Comparison of ENCODE assay signal across 9 cellular contexts in genomic region chr2:105822186-105822585, GRCh38.
DNase-seq lines count a peak whose midpoint lies in the region; ATAC-seq and TF ChIP-seq lines count a peak whose summit lies in the region.
"Had no signal": no experiment of that assay in that cellular context is flagged by ENCODE, and none has a peak within 500 bp of the region (broad histone marks: within the 10 kb centered on the region; RNA-seq: fewer than 3 reads in every experiment).

No MANE protein-coding gene starts in this region.

- peaks cover 0 to 9% of the 10 kb centered on the region in 2 experiments for H3K36me3 ChIP-seq in SK-N-SH (replicated peaks in 1 of 2; ENCODE audit: control insufficient read depth in 1 of 2, insufficient read depth in 2 of 2, low read length in 1 of 2)

- peaks cover 0 to 6% of the 10 kb centered on the region in 2 experiments; a peak in 1 of 4 replicates for H3K4me1 ChIP-seq in SK-N-SH (ENCODE audit: control insufficient read depth in 1 of 2, insufficient read depth in 2 of 2, low read depth in 1 of 2, low read length in 1 of 2)

- peak; percentile 73 for ATAC-seq in CD4-positive, alpha-beta T cell (ENCODE audit: poor library complexity)
- ATAC-seq in GM19043 (IDR thresholded peaks at IDR 0.05; ENCODE audit: low read depth, unreplicated experiment) (peak; percentile 81), HG03103 (IDR thresholded peaks at IDR 0.05; ENCODE audit: low read depth, unreplicated experiment) (peak; percentile 82), GM21367 (IDR thresholded peaks at IDR 0.05; ENCODE audit: unreplicated experiment) (no peak), Right ventricle myocardium superior (ENCODE audit: poor library complexity) (no peak)
- ATAC-seq in activated naive CD8-positive, alpha-beta T cell treated with anti-CD3 and anti-CD28 coated beads, Interleukin-2, amount 50 U/mL, for 24 hours, result peak; percentile 84

- peaks cover 6% of the 10 kb centered on the region for H3K9me3 Mint-ChIP-seq in CD4-positive, alpha-beta T cell
- peaks cover 7% of the 10 kb centered on the region for H3K9me3 Mint-ChIP-seq in activated naive CD8-positive, alpha-beta T cell treated with anti-CD3 and anti-CD28 coated beads, Interleukin-2, amount 50 U/mL, for 24 hours

- WGBS in SK-N-SH (ENCODE audit: low lambda C conversion rate), result 87% methylated on average over 7 of the region's 7 CpGs

- H3K4me2 ChIP-seq in SK-N-SH, result no peak overlapping the region

- H3K9me3 ChIP-seq in CD4-positive, alpha-beta T cell (ENCODE audit: control insufficient read depth, low read length), result no peaks in the 10 kb centered on the region
- no peaks in the 10 kb centered on the region for H3K9me3 ChIP-seq in SK-N-SH
- H3K9me3 ChIP-seq: lower lobe of right lung had no signal

- CTCF ChIA-PET in CD4-positive, alpha-beta T cell (lab: Charles Lee), result interaction anchor here (0.9 to 1.3 kb wide), 3 partner anchors 13 to 40 kb away, joined by 3 to 5 read pairs (median 3); no protein-coding TSS in a partner anchor
- CTCF ChIA-PET in SK-N-SH (lab: Yijun Ruan, JAX), result interaction anchor here (1.2 kb wide), 1 partner anchor 32 kb away, joined by 3 read pairs; no protein-coding TSS in a partner anchor

- TF ChIP-seq EP300 in SK-N-SH (IDR thresholded peaks at IDR 0.05; ENCODE audit: borderline replicate concordance in 1 of 2, low read depth in 1 of 2, low read length in 1 of 2), result no peak

- H3K27ac Mint-ChIP-seq in CD4-positive, alpha-beta T cell, result peak overlapping the region; percentile 81
- H3K27ac Mint-ChIP-seq in activated naive CD8-positive, alpha-beta T cell treated with anti-CD3 and anti-CD28 coated beads, Interleukin-2, amount 50 U/mL, for 24 hours, result peak overlapping the region; percentile 77

- H3K9ac ChIP-seq in SK-N-SH, result no peak overlapping the region

- no peaks in the 10 kb centered on the region for H3F3A ChIP-seq in SK-N-SH (replicated peaks; ENCODE audit: insufficient read depth)

- TF ChIP-seq RAD21 in SK-N-SH (IDR thresholded peaks at IDR 0.05; ENCODE audit: low read length), result no peak

- no peak overlapping the region for H2AFZ ChIP-seq in SK-N-SH (ENCODE audit: low read depth)

- H4K20me1 ChIP-seq in SK-N-SH (ENCODE audit: insufficient read depth), result peaks cover 10% of the 10 kb centered on the region; the same call in 1 of the 2 replicates

- POLR2A ChIA-PET in CD4-positive, alpha-beta T cell (lab: Charles Lee), result interaction anchor here (0.6 to 2.4 kb wide), 10 partner anchors 10 to 156 kb away, joined by 3 to 9 read pairs (median 4); no protein-coding TSS in a partner anchor
- POLR2A ChIA-PET in SK-N-SH (lab: Yijun Ruan, JAX), result no interaction called here

- H3K27me3 Mint-ChIP-seq in CD4-positive, alpha-beta T cell, result no peaks in the 10 kb centered on the region
- H3K27me3 Mint-ChIP-seq in activated naive CD8-positive, alpha-beta T cell treated with anti-CD3 and anti-CD28 coated beads, Interleukin-2, amount 50 U/mL, for 24 hours, result no peaks in the 10 kb centered on the region

- H3K36me3 Mint-ChIP-seq in CD4-positive, alpha-beta T cell (ENCODE audit: low read depth), result peaks cover 94% of the 10 kb centered on the region
- peaks cover 82% of the 10 kb centered on the region for H3K36me3 Mint-ChIP-seq in activated naive CD8-positive, alpha-beta T cell treated with anti-CD3 and anti-CD28 coated beads, Interleukin-2, amount 50 U/mL, for 24 hours (ENCODE audit: low read depth)

- peak overlapping the region; percentile 1 for H3K27ac ChIP-seq in CD4-positive, alpha-beta T cell (ENCODE audit: low read depth, low read length)
- no peak overlapping the region for H3K27ac ChIP-seq in SK-N-SH (ENCODE audit: low read depth in 2 of 2, low read length in 1 of 2)
- H3K27ac ChIP-seq: lower lobe of right lung had no signal

- no peak overlapping the region for H3K4me3 ChIP-seq in SK-N-SH (ENCODE audit: low read depth in 2 of 2, low read length in 1 of 2)
- H3K4me3 ChIP-seq: lower lobe of right lung had no signal

- peaks cover 77% of the 10 kb centered on the region for H3K4me1 Mint-ChIP-seq in CD4-positive, alpha-beta T cell (ENCODE audit: low read depth)
- H3K4me1 Mint-ChIP-seq in activated naive CD8-positive, alpha-beta T cell treated with anti-CD3 and anti-CD28 coated beads, Interleukin-2, amount 50 U/mL, for 24 hours, result peaks cover 86% of the 10 kb centered on the region

- no peaks in the 10 kb centered on the region for H3K27me3 ChIP-seq in CD4-positive, alpha-beta T cell (ENCODE audit: control insufficient read depth, insufficient read depth, low read length)
- no peaks in the 10 kb centered on the region for H3K27me3 ChIP-seq in SK-N-SH (ENCODE audit: insufficient read depth)

- peak in 1 of 10 experiments; percentile 13 for DNase-seq in CD4-positive, alpha-beta T cell
- peak; percentile 39 for DNase-seq in activated naive CD8-positive, alpha-beta T cell treated with anti-CD3 and anti-CD28 coated beads, Interleukin-2, amount 50 U/mL, for 24 hours
- DNase-seq in islet precursor cell (no peak), Right ventricle myocardium superior (no peak), SK-N-SH (no peak)
- DNase-seq: lower lobe of right lung had no signal

- no peaks in the 10 kb centered on the region for H3K9me2 ChIP-seq in SK-N-SH

- H3K4me3 Mint-ChIP-seq in CD4-positive, alpha-beta T cell, result peak overlapping the region; percentile 32
- H3K4me3 Mint-ChIP-seq in activated naive CD8-positive, alpha-beta T cell treated with anti-CD3 and anti-CD28 coated beads, Interleukin-2, amount 50 U/mL, for 24 hours, result peak overlapping the region; percentile 38

- H3K79me2 ChIP-seq in SK-N-SH (ENCODE audit: insufficient read depth), result peaks cover 11% of the 10 kb centered on the region; the same call in 1 of the 2 replicates

- intact Hi-C loops in CD4-positive, alpha-beta T cell (cut with DNase I, micrococcal nuclease), result no loop called here
- intact Hi-C loops in Right ventricle myocardium superior (cut with DNase I), result no loop called here

- TF ChIP-seq CTCF in CD4-positive, alpha-beta T cell (IDR thresholded peaks at IDR 0.05), result no peak
- TF ChIP-seq CTCF in SK-N-SH (IDR thresholded peaks at IDR 0.05), result no peak

TF ChIP-seq in SK-N-SH, 30 proteins besides CTCF, POLR2A, EP300 and RAD21:
- TF ChIP-seq, protein P1, sequence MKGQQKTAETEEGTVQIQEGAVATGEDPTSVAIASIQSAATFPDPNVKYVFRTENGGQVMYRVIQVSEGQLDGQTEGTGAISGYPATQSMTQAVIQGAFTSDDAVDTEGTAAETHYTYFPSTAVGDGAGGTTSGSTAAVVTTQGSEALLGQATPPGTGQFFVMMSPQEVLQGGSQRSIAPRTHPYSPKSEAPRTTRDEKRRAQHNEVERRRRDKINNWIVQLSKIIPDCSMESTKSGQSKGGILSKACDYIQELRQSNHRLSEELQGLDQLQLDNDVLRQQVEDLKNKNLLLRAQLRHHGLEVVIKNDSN (IDR thresholded peaks at IDR 0.05; ENCODE audit: borderline replicate concordance, low read depth), result no peak
- TF ChIP-seq FOXM1 (IDR thresholded peaks at IDR 0.05; ENCODE audit: low read depth) (no peak), TEAD4 (IDR thresholded peaks at IDR 0.05; ENCODE audit: borderline replicate concordance, insufficient read depth) (no peak), RXRA (IDR thresholded peaks at IDR 0.05; ENCODE audit: borderline replicate concordance, low read depth) (no peak)
- TF ChIP-seq, protein P2, sequence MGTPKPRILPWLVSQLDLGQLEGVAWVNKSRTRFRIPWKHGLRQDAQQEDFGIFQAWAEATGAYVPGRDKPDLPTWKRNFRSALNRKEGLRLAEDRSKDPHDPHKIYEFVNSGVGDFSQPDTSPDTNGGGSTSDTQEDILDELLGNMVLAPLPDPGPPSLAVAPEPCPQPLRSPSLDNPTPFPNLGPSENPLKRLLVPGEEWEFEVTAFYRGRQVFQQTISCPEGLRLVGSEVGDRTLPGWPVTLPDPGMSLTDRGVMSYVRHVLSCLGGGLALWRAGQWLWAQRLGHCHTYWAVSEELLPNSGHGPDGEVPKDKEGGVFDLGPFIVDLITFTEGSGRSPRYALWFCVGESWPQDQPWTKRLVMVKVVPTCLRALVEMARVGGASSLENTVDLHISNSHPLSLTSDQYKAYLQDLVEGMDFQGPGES (IDR thresholded peaks at IDR 0.05; ENCODE audit: low read depth, low read length), result no peak
- TF ChIP-seq, protein P3, sequence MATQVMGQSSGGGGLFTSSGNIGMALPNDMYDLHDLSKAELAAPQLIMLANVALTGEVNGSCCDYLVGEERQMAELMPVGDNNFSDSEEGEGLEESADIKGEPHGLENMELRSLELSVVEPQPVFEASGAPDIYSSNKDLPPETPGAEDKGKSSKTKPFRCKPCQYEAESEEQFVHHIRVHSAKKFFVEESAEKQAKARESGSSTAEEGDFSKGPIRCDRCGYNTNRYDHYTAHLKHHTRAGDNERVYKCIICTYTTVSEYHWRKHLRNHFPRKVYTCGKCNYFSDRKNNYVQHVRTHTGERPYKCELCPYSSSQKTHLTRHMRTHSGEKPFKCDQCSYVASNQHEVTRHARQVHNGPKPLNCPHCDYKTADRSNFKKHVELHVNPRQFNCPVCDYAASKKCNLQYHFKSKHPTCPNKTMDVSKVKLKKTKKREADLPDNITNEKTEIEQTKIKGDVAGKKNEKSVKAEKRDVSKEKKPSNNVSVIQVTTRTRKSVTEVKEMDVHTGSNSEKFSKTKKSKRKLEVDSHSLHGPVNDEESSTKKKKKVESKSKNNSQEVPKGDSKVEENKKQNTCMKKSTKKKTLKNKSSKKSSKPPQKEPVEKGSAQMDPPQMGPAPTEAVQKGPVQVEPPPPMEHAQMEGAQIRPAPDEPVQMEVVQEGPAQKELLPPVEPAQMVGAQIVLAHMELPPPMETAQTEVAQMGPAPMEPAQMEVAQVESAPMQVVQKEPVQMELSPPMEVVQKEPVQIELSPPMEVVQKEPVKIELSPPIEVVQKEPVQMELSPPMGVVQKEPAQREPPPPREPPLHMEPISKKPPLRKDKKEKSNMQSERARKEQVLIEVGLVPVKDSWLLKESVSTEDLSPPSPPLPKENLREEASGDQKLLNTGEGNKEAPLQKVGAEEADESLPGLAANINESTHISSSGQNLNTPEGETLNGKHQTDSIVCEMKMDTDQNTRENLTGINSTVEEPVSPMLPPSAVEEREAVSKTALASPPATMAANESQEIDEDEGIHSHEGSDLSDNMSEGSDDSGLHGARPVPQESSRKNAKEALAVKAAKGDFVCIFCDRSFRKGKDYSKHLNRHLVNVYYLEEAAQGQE (IDR thresholded peaks at IDR 0.05; ENCODE audit: low read depth, low read length), result no peak

Comparison
In these comparisons a context has a peak if more than half of its experiments do, and no peak if none do; other contexts are left out.
1. ATAC-seq: peak in CD4-positive, alpha-beta T cell (single experiment), GM19043 (single experiment), HG03103 (single experiment) and activated naive CD8-positive, alpha-beta T cell treated with anti-CD3 and anti-CD28 coated beads, Interleukin-2, amount 50 U/mL, for 24 hours (single experiment); none in GM21367 (single experiment) and Right ventricle myocardium superior (single experiment).